ENCODE assay signal across 13 cellular contexts in genomic region chr1:183289104-183289503, GRCh38.
"Had no signal": no experiment of that assay in that cellular context is flagged by ENCODE, and none has a peak within 500 bp of the region (broad histone marks: within the 10 kb centered on the region; RNA-seq: fewer than 3 reads in every experiment).

No MANE protein-coding gene starts in this region.

- H3K27me3 ChIP-seq: breast epithelium, left lung, pancreas, spleen, tibial nerve, vagina had no signal

- DNase-seq: activated CD4-positive, alpha-beta T cell treated with anti-CD3 and anti-CD28 coated beads, Interleukin-2, amount 10 ng/mL, durations not matched to agents 24 days and 14 days; activated CD8-positive, alpha-beta T cell treated with anti-CD3 and anti-CD28 coated beads, Interleukin-2, amount 10 ng/mL, durations not matched to agents 7 days and 5 days; activated naive CD4-positive, alpha-beta T cell treated with anti-CD3 and anti-CD28 coated beads, Interleukin-2, amount 10 ng/mL, durations not matched to agents 7 days and 5 days; activated T-cell treated with anti-CD3 and anti-CD28 coated beads, Interleukin-2, amount 50 U/mL, for 24 hours; effector memory CD8-positive, alpha-beta T cell; left lung; naive thymus-derived CD8-positive, alpha-beta T cell; pancreas; spleen; stimulated activated naive B cell treated with anti-CD40 and anti-IgM and Interleukin-4, amounts not matched to agents 10 μg/mL and 1 μg/mL and 100 μg/mL, for 72 hours had no signal

- H3K9me3 ChIP-seq: breast epithelium, left lung, pancreas, spleen, tibial nerve, vagina had no signal

- H3K4me1 Mint-ChIP-seq: activated CD4-positive, alpha-beta T cell treated with anti-CD3 and anti-CD28 coated beads, Interleukin-2, amount 10 ng/mL, durations not matched to agents 24 days and 14 days; activated naive CD4-positive, alpha-beta T cell treated with anti-CD3 and anti-CD28 coated beads, Interleukin-2, amount 10 ng/mL, durations not matched to agents 7 days and 5 days had no signal

- H3K27ac Mint-ChIP-seq: activated CD4-positive, alpha-beta T cell treated with anti-CD3 and anti-CD28 coated beads, Interleukin-2, amount 10 ng/mL, durations not matched to agents 24 days and 14 days; activated CD8-positive, alpha-beta T cell treated with anti-CD3 and anti-CD28 coated beads, Interleukin-2, amount 10 ng/mL, durations not matched to agents 7 days and 5 days; activated naive CD4-positive, alpha-beta T cell treated with anti-CD3 and anti-CD28 coated beads, Interleukin-2, amount 10 ng/mL, durations not matched to agents 7 days and 5 days; activated T-cell treated with anti-CD3 and anti-CD28 coated beads, Interleukin-2, amount 50 U/mL, for 24 hours; effector memory CD8-positive, alpha-beta T cell; stimulated activated naive B cell treated with anti-CD40 and anti-IgM and Interleukin-4, amounts not matched to agents 10 μg/mL and 1 μg/mL and 100 μg/mL, for 72 hours had no signal

- H3K27me3 Mint-ChIP-seq: activated T-cell treated with anti-CD3 and anti-CD28 coated beads, Interleukin-2, amount 50 U/mL, for 24 hours had no signal

- H3K9me3 Mint-ChIP-seq: activated CD4-positive, alpha-beta T cell treated with anti-CD3 and anti-CD28 coated beads, Interleukin-2, amount 10 ng/mL, durations not matched to agents 24 days and 14 days; activated naive CD4-positive, alpha-beta T cell treated with anti-CD3 and anti-CD28 coated beads, Interleukin-2, amount 10 ng/mL, durations not matched to agents 7 days and 5 days; activated T-cell treated with anti-CD3 and anti-CD28 coated beads, Interleukin-2, amount 50 U/mL, for 24 hours; effector memory CD8-positive, alpha-beta T cell; naive thymus-derived CD8-positive, alpha-beta T cell had no signal

- H3K36me3 ChIP-seq: breast epithelium, left lung, pancreas, spleen, tibial nerve, vagina had no signal

- ATAC-seq: activated CD8-positive, alpha-beta T cell treated with anti-CD3 and anti-CD28 coated beads, Interleukin-2, amount 10 ng/mL, durations not matched to agents 7 days and 5 days; effector memory CD8-positive, alpha-beta T cell; left lung; naive thymus-derived CD8-positive, alpha-beta T cell; pancreas; stimulated activated naive B cell treated with anti-CD40 and anti-IgM and Interleukin-4, amounts not matched to agents 10 μg/mL and 1 μg/mL and 100 μg/mL, for 72 hours had no signal

- H3K36me3 Mint-ChIP-seq: activated naive CD4-positive, alpha-beta T cell treated with anti-CD3 and anti-CD28 coated beads, Interleukin-2, amount 10 ng/mL, durations not matched to agents 7 days and 5 days; naive thymus-derived CD8-positive, alpha-beta T cell; stimulated activated naive B cell treated with anti-CD40 and anti-IgM and Interleukin-4, amounts not matched to agents 10 μg/mL and 1 μg/mL and 100 μg/mL, for 72 hours had no signal

- H3K4me3 Mint-ChIP-seq: activated CD4-positive, alpha-beta T cell treated with anti-CD3 and anti-CD28 coated beads, Interleukin-2, amount 10 ng/mL, durations not matched to agents 24 days and 14 days; activated CD8-positive, alpha-beta T cell treated with anti-CD3 and anti-CD28 coated beads, Interleukin-2, amount 10 ng/mL, durations not matched to agents 7 days and 5 days; activated naive CD4-positive, alpha-beta T cell treated with anti-CD3 and anti-CD28 coated beads, Interleukin-2, amount 10 ng/mL, durations not matched to agents 7 days and 5 days; activated T-cell treated with anti-CD3 and anti-CD28 coated beads, Interleukin-2, amount 50 U/mL, for 24 hours; effector memory CD8-positive, alpha-beta T cell; naive thymus-derived CD8-positive, alpha-beta T cell; stimulated activated naive B cell treated with anti-CD40 and anti-IgM and Interleukin-4, amounts not matched to agents 10 μg/mL and 1 μg/mL and 100 μg/mL, for 72 hours had no signal

- H3K4me3 ChIP-seq: breast epithelium, left lung, pancreas, spleen, tibial nerve, vagina had no signal

- H3K27ac ChIP-seq: breast epithelium, left lung, pancreas, spleen, tibial nerve, vagina had no signal

- H3K4me1 ChIP-seq: breast epithelium, left lung, spleen had no signal
